Comparison of ENCODE assay signal across 10 cellular contexts in genomic region chr9:32344551-32345182, GRCh38. TPM values are rescaled to one million over a fixed set of nuclear protein-coding genes. Genes with fewer than 3 reads are reported as not detected.
DNase-seq lines count a peak whose midpoint lies in the region; ATAC-seq and TF ChIP-seq lines count a peak whose summit lies in the region.
"Had no signal": no experiment of that assay in that cellular context is flagged by ENCODE, and none has a peak within 500 bp of the region (broad histone marks: within the 10 kb centered on the region; RNA-seq: fewer than 3 reads in every experiment).

No MANE protein-coding gene starts in this region.

- no peak for TF ChIP-seq CTCF in GM10266 (IDR thresholded peaks at IDR 0.05; ENCODE audit: control insufficient read depth, insufficient read depth, low read depth, missing control alignments)

- in situ Hi-C loops in KBM-7 (cut with MboI; ENCODE audit: low pct_unique_long_range_greater_than_20kb, low sequenced_read_pairs), result no loop called here

- peak; percentile 64 for ATAC-seq in HG03175 (IDR thresholded peaks at IDR 0.05; ENCODE audit: unreplicated experiment)
- ATAC-seq in left lobe of liver, result peak; percentile 60
- no peak for ATAC-seq in GM18517 (IDR thresholded peaks at IDR 0.05; ENCODE audit: unreplicated experiment)

- DNase-seq in EL (peak; percentile 29), amniotic epithelial cell (ENCODE audit: low read depth) (peak; percentile 29), left lobe of liver (ENCODE audit: low spot score) (no peak), KBM-7 (no peak), GM10266 (ENCODE audit: extremely low spot score) (no peak), GOT3 (lab: John Stamatoyannopoulos, UW) (no peak)
- DNase-seq: activated naive CD4-positive, alpha-beta T cell; heart right ventricle had no signal

RNA-seq across cellular contexts. Expression of gene ACO1, which starts 39.8 kb away (rescaled TPM):
- 102 TPM for total RNA-seq in left lobe of liver

Comparison
In these comparisons a context has a peak if more than half of its experiments do, and no peak if none do; other contexts are left out.
1. DNase-seq: peak in EL (single experiment) and amniotic epithelial cell (single experiment); none in left lobe of liver (single experiment), KBM-7 (single experiment), GM10266 (single experiment) and GOT3 (single experiment).